In the genomic region with DNA sequence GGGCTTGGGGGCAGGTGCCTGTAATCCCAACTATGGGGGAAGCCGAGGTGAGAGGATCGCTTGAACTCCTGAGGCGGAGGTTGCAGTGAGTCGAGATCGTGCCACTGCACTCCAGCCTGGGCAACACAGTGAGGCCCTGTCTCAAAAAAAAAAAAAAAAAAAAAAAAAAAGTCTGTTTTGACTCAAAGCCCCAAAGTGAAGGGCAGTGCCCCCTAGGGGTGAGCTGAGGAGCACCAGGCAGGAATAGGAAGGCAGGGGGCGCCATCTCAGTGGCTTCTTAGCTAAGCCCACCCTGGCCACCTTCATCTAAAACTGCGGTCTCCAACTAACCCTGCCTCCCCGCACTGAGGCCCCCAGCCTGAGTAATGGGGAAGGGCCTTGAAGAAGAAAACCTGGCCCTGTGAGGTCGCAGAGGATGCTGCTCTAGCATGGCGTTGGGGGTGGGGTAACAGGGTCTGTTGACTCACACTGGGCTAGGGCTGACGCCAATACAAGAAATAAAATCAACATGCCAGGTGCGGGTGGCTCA, we compare ENCODE assay signal across 1 cellular context.
TF ChIP-seq lines count a peak whose summit lies in the region.

No MANE protein-coding gene starts in this region.

TF ChIP-seq in SK-N-SH treated with all-trans-retinoic acid at 6 μM for 48 hours, 23 proteins besides CTCF, POLR2A, EP300 and RAD21 (continued from another document):
- TF ChIP-seq, protein P1, sequence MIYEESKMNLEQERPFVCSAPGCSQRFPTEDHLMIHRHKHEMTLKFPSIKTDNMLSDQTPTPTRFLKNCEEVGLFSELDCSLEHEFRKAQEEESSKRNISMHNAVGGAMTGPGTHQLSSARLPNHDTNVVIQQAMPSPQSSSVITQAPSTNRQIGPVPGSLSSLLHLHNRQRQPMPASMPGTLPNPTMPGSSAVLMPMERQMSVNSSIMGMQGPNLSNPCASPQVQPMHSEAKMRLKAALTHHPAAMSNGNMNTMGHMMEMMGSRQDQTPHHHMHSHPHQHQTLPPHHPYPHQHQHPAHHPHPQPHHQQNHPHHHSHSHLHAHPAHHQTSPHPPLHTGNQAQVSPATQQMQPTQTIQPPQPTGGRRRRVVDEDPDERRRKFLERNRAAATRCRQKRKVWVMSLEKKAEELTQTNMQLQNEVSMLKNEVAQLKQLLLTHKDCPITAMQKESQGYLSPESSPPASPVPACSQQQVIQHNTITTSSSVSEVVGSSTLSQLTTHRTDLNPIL (CRISPR knock-in tag; IDR thresholded peaks at IDR 0.05; ENCODE audit: low read depth), result no peak
